Comparison of ENCODE assay signal across 9 cellular contexts in genomic region chr4:140721088-140721421, GRCh38. TPM values are rescaled to one million over a fixed set of nuclear protein-coding genes. Genes with fewer than 3 reads are reported as not detected.
DNase-seq lines count a peak whose midpoint lies in the region; ATAC-seq and TF ChIP-seq lines count a peak whose summit lies in the region.
"Had no signal": no experiment of that assay in that cellular context is flagged by ENCODE, and none has a peak within 500 bp of the region (broad histone marks: within the 10 kb centered on the region; RNA-seq: fewer than 3 reads in every experiment).

No MANE protein-coding gene starts in this region.

- peaks cover 70% of the 10 kb centered on the region for H3K4me1 Mint-ChIP-seq in CD14-positive monocyte

- no peak for DNase-seq in CD14-positive monocyte (ENCODE audit: low spot score)
- no peak for DNase-seq in epithelial cell of proximal tubule (ENCODE audit: low read depth)
- DNase-seq in cerebellum (ENCODE audit: low spot score), result no peak
- DNase-seq in NCI-H1694 (lab: John Stamatoyannopoulos, UW), result no peak
- no peak for DNase-seq in tibial artery
- DNase-seq in WERI-Rb-1, result no peak
- DNase-seq: MG63 had no signal

- ATAC-seq in GM19452 (IDR thresholded peaks at IDR 0.05; ENCODE audit: unreplicated experiment) (peak; percentile 47), HG03460 (IDR thresholded peaks at IDR 0.05; ENCODE audit: unreplicated experiment) (peak; percentile 45)

- H3K4me3 Mint-ChIP-seq in CD14-positive monocyte, result peak overlapping the region; percentile 70 to 86

- intact Hi-C loops in CD14-positive monocyte (cut with micrococcal nuclease), result loop anchor here in 1 of 2 donors (2.0 kb wide), 1 partner anchor 70 kb away; no protein-coding TSS in a partner anchor
- intact Hi-C loops in tibial artery (cut with DNase I; ENCODE audit: low total_unique reads), result no loop called here

- H3K36me3 Mint-ChIP-seq in CD14-positive monocyte, result peaks cover 5 to 19% of the 10 kb centered on the region in 2 donors

- no peaks in the 10 kb centered on the region for H3K36me3 ChIP-seq in tibial artery
- H3K36me3 ChIP-seq in WERI-Rb-1, result no peaks in the 10 kb centered on the region; the same call in 1 of the 2 replicates
- H3K36me3 ChIP-seq: MG63 had no signal

- peaks cover 0 to 2% (median 0%) of the 10 kb centered on the region in 7 donors for H3K9me3 Mint-ChIP-seq in CD14-positive monocyte

- H3K27me3 ChIP-seq in tibial artery (no peaks in the 10 kb centered on the region), WERI-Rb-1 (ENCODE audit: insufficient read depth, low read depth, severe bottlenecking) (no peaks in the 10 kb centered on the region)
- H3K27me3 ChIP-seq: MG63 had no signal

- peaks cover 0 to 27% (median 9%) of the 10 kb centered on the region in 4 donors for H3K4me1 ChIP-seq in tibial artery

- H3K27me3 Mint-ChIP-seq in CD14-positive monocyte (ENCODE audit: low read depth in 3 of 3), result no peaks in the 10 kb centered on the region

- H3K27ac ChIP-seq in tibial artery (no peak overlapping the region), WERI-Rb-1 (no peak overlapping the region)

- H3K4me3 ChIP-seq in epithelial cell of proximal tubule (ENCODE audit: low read depth, low read length), result peak overlapping the region; percentile 24
- no peak overlapping the region for H3K4me3 ChIP-seq in tibial artery
- H3K4me3 ChIP-seq in WERI-Rb-1 (ENCODE audit: low read depth, low read length), result no peak overlapping the region
- H3K4me3 ChIP-seq: MG63 had no signal

- TF ChIP-seq CTCF in CD14-positive monocyte (IDR thresholded peaks at IDR 0.05) (no peak), epithelial cell of proximal tubule (conservative IDR thresholded peaks at IDR 0.05; ENCODE audit: low read depth, low read length) (no peak), tibial artery (IDR thresholded peaks at IDR 0.05) (no peak), WERI-Rb-1 (IDR thresholded peaks at IDR 0.05; ENCODE audit: low read depth, low read length) (no peak)

- H3K27ac Mint-ChIP-seq in CD14-positive monocyte, result peak overlapping the region; percentile 95 to 99 (median 97)

- H3K9me3 ChIP-seq in tibial artery (no peaks in the 10 kb centered on the region), WERI-Rb-1 (ENCODE audit: severe bottlenecking) (no peaks in the 10 kb centered on the region)
- H3K9me3 ChIP-seq: MG63 had no signal

RNA-seq across cellular contexts. Expression of gene TBC1D9, which starts 35.1 kb away (rescaled TPM):
- polyA plus RNA-seq in CD14-positive monocyte, result 10 to 100 TPM; 13.6 to 21.0 TPM
- total RNA-seq in epithelial cell of proximal tubule (15.1 and 20.3 TPM in 2 replicates), cerebellum (95.7 TPM)
